In the genomic region with DNA sequence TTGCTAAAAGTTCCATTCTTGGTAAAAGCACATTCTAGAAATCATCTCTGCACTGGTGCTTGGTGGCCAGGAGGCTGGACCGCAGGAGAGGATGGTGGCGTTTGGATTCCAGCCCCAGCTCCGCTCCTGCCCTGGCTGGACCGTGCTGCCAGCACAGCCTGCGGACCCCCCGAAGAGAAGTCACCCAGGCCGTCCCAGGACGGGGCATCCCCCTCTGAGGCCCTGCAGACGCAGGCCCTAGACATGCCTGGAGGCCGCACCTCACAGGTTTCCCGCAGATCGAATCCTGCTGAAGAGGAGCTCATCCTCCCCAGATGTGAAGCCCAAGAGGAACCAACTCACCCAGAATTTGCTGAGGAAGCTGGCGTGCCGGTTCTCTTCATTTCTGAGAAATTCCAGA, we compare ENCODE assay signal across 17 cellular contexts.
DNase-seq lines count a peak whose midpoint lies in the region; ATAC-seq and TF ChIP-seq lines count a peak whose summit lies in the region.
"Had no signal": no experiment of that assay in that cellular context is flagged by ENCODE, and none has a peak within 500 bp of the region (broad histone marks: within the 10 kb centered on the region; RNA-seq: fewer than 3 reads in every experiment).

No MANE protein-coding gene starts in this region.

- no peaks in the 10 kb centered on the region for H3K36me3 ChIP-seq in upper lobe of right lung
- H3K36me3 ChIP-seq: BE2C had no signal

- no peak overlapping the region for H3K27ac ChIP-seq in coronary artery
- no peak overlapping the region for H3K27ac ChIP-seq in upper lobe of right lung

- ATAC-seq in left lobe of liver = no peak
- ATAC-seq in upper lobe of right lung = no peak
- no peak for ATAC-seq in activated CD8-positive, alpha-beta T cell treated with anti-CD3 and anti-CD28 coated beads for 36 hours
- no peak for ATAC-seq in GM19463 (IDR thresholded peaks at IDR 0.05; ENCODE audit: unreplicated experiment)
- ATAC-seq: GM23338, HCT116, HepG2 had no signal

- H3K4me3 ChIP-seq in coronary artery = no peak overlapping the region
- H3K4me3 ChIP-seq in upper lobe of right lung = no peak overlapping the region
- H3K4me3 ChIP-seq: GM23338 had no signal

- H3K4me1 ChIP-seq in upper lobe of right lung = no peaks in the 10 kb centered on the region
- H3K4me1 ChIP-seq: BE2C had no signal

- peak overlapping the region; percentile 38 for H3K27ac Mint-ChIP-seq in progenitor cell of endocrine pancreas
- H3K27ac Mint-ChIP-seq in activated CD8-positive, alpha-beta T cell treated with anti-CD3 and anti-CD28 coated beads for 36 hours = no peak overlapping the region
- H3K27ac Mint-ChIP-seq: CD4-positive, CD25-positive, alpha-beta regulatory T cell; CD8-positive, alpha-beta memory T cell; GM23338; HFFc6; IgD-negative memory B cell had no signal

- H3K4me1 Mint-ChIP-seq in progenitor cell of endocrine pancreas (ENCODE audit: low read depth) = peaks cover 9% of the 10 kb centered on the region
- H3K4me1 Mint-ChIP-seq in activated CD8-positive, alpha-beta T cell treated with anti-CD3 and anti-CD28 coated beads for 36 hours (ENCODE audit: low read depth) = no peaks in the 10 kb centered on the region
- H3K4me1 Mint-ChIP-seq: CD4-positive, CD25-positive, alpha-beta regulatory T cell; CD8-positive, alpha-beta memory T cell; IgD-negative memory B cell had no signal

- peaks cover 36% of the 10 kb centered on the region for H3K27me3 Mint-ChIP-seq in progenitor cell of endocrine pancreas
- peaks cover 2% of the 10 kb centered on the region for H3K27me3 Mint-ChIP-seq in activated CD8-positive, alpha-beta T cell treated with anti-CD3 and anti-CD28 coated beads for 36 hours

- H3K27me3 ChIP-seq in upper lobe of right lung = no peaks in the 10 kb centered on the region

- POLR2A ChIA-PET in activated CD8-positive, alpha-beta T cell treated with anti-CD3 and anti-CD28 coated beads for 36 hours (lab: Charles Lee) = no interaction called here

- DNase-seq in coronary artery (ENCODE audit: low spot score) (peak; percentile 66), left lobe of liver (ENCODE audit: low spot score) (peak; percentile 32), progenitor cell of endocrine pancreas (ENCODE audit: low spot score, unreplicated experiment) (no peak), upper lobe of right lung (peak; percentile 22)
- no peak for DNase-seq in activated CD8-positive, alpha-beta T cell treated with anti-CD3 and anti-CD28 coated beads for 36 hours
- DNase-seq: BE2C; C1 segment of cervical spinal cord; CD4-positive, CD25-positive, alpha-beta regulatory T cell; CD8-positive, alpha-beta memory T cell; COR-L47; H7; HFFc6 had no signal

- H3K9me3 Mint-ChIP-seq in progenitor cell of endocrine pancreas (ENCODE audit: low read depth) = no peaks in the 10 kb centered on the region
- no peaks in the 10 kb centered on the region for H3K9me3 Mint-ChIP-seq in activated CD8-positive, alpha-beta T cell treated with anti-CD3 and anti-CD28 coated beads for 36 hours
- H3K9me3 Mint-ChIP-seq: CD8-positive, alpha-beta memory T cell; GM23338 had no signal

- TF ChIP-seq CTCF in coronary artery (IDR thresholded peaks at IDR 0.05) = no peak
- no peak for TF ChIP-seq CTCF in progenitor cell of endocrine pancreas (IDR thresholded peaks at IDR 0.05; ENCODE audit: unreplicated experiment)
- no peak for TF ChIP-seq CTCF in upper lobe of right lung (IDR thresholded peaks at IDR 0.05)
- TF ChIP-seq CTCF in activated CD8-positive, alpha-beta T cell treated with anti-CD3 and anti-CD28 coated beads for 36 hours (IDR thresholded peaks at IDR 0.05) = no peak

- H3K36me3 Mint-ChIP-seq in progenitor cell of endocrine pancreas (ENCODE audit: insufficient read depth) = no peaks in the 10 kb centered on the region
- H3K36me3 Mint-ChIP-seq in activated CD8-positive, alpha-beta T cell treated with anti-CD3 and anti-CD28 coated beads for 36 hours (ENCODE audit: low read depth) = no peaks in the 10 kb centered on the region
- H3K36me3 Mint-ChIP-seq: CD4-positive, CD25-positive, alpha-beta regulatory T cell; CD8-positive, alpha-beta memory T cell; IgD-negative memory B cell had no signal

- CTCF ChIA-PET in activated CD8-positive, alpha-beta T cell treated with anti-CD3 and anti-CD28 coated beads for 36 hours (lab: Charles Lee) = no interaction called here

- H3K9me3 ChIP-seq in upper lobe of right lung = no peaks in the 10 kb centered on the region
- H3K9me3 ChIP-seq: BE2C had no signal

- H3K4me3 Mint-ChIP-seq in progenitor cell of endocrine pancreas (ENCODE audit: low read depth) = no peak overlapping the region
- no peak overlapping the region for H3K4me3 Mint-ChIP-seq in activated CD8-positive, alpha-beta T cell treated with anti-CD3 and anti-CD28 coated beads for 36 hours
- H3K4me3 Mint-ChIP-seq: CD4-positive, CD25-positive, alpha-beta regulatory T cell; CD8-positive, alpha-beta memory T cell; GM23338; HFFc6; IgD-negative memory B cell had no signal

- intact Hi-C loops in upper lobe of right lung (cut with DNase I) = no loop called here
- intact Hi-C loops in activated CD8-positive, alpha-beta T cell treated with anti-CD3 and anti-CD28 coated beads for 36 hours (cut with micrococcal nuclease) = loop anchor here (10.0 kb wide), 1 partner anchor 965 kb away; no protein-coding TSS in a partner anchor

Comparison
In these comparisons a context has a peak if more than half of its experiments do, and no peak if none do; other contexts are left out.
1. DNase-seq: peak in coronary artery (single experiment), left lobe of liver (single experiment) and upper lobe of right lung (single experiment); none in progenitor cell of endocrine pancreas (single experiment) and activated CD8-positive, alpha-beta T cell treated with anti-CD3 and anti-CD28 coated beads for 36 hours (single experiment).